Comparison of ENCODE assay signal across 1 cellular context in genomic region chr11:118907749-118908106, GRCh38.
TF ChIP-seq lines count a peak whose summit lies in the region.

No MANE protein-coding gene starts in this region.

TF ChIP-seq in K562, 482 proteins besides CTCF, POLR2A, EP300 and RAD21:
- TF ChIP-seq NFIC (IDR thresholded peaks at IDR 0.05) (0 out of 2 replicates have a peak, but pooled peaks have one; percentile 5), ZNF695 (CRISPR knock-in tag; IDR thresholded peaks at IDR 0.05) (no peak)
